In genomic region chrX:23756165-23756564, GRCh38 we compare ENCODE assay signal across 8 cellular contexts. TPM values are rescaled to one million over a fixed set of nuclear protein-coding genes. Genes with fewer than 3 reads are reported as not detected.
DNase-seq lines count a peak whose midpoint lies in the region; ATAC-seq and TF ChIP-seq lines count a peak whose summit lies in the region.

No MANE protein-coding gene starts in this region.

- no peak overlapping the region for H3K27ac Mint-ChIP-seq in WTC11
- peak overlapping the region; percentile 32 for H3K27ac Mint-ChIP-seq in chondrocyte (ENCODE audit: unreplicated experiment)
- no peak overlapping the region for H3K27ac Mint-ChIP-seq in memory B cell
- H3K27ac Mint-ChIP-seq in stimulated activated effector memory CD8-positive, alpha-beta T cell treated with anti-CD3 and anti-CD28 coated beads, Interleukin-12 subunit alpha, Interleukin-12 subunit beta, amount 100 ng/mL, for 72 hours: no peak overlapping the region

- H3K27me3 Mint-ChIP-seq in WTC11 (ENCODE audit: low read depth) (no peaks in the 10 kb centered on the region), chondrocyte (ENCODE audit: low read depth) (no peaks in the 10 kb centered on the region), memory B cell (no peaks in the 10 kb centered on the region)

- POLR2A ChIA-PET in WTC11 (lab: Charles Lee): no interaction called here

- ATAC-seq in WTC11 (no peak), memory B cell (ENCODE audit: low read depth) (peak; percentile 90), HG03571 (IDR thresholded peaks at IDR 0.05; ENCODE audit: unreplicated experiment) (no peak)
- peak; percentile 77 for ATAC-seq in stimulated activated effector memory CD8-positive, alpha-beta T cell treated with anti-CD3 and anti-CD28 coated beads, Interleukin-12 subunit alpha, Interleukin-12 subunit beta, amount 100 ng/mL, for 72 hours

- H3K4me3 Mint-ChIP-seq in WTC11: no peak overlapping the region
- H3K4me3 Mint-ChIP-seq in chondrocyte (ENCODE audit: unreplicated experiment): no peak overlapping the region
- peak overlapping the region; percentile 24 for H3K4me3 Mint-ChIP-seq in memory B cell
- H3K4me3 Mint-ChIP-seq in stimulated activated effector memory CD8-positive, alpha-beta T cell treated with anti-CD3 and anti-CD28 coated beads, Interleukin-12 subunit alpha, Interleukin-12 subunit beta, amount 100 ng/mL, for 72 hours: no peak overlapping the region

- H3K36me3 Mint-ChIP-seq in WTC11 (no peaks in the 10 kb centered on the region), chondrocyte (ENCODE audit: low read depth) (no peaks in the 10 kb centered on the region), memory B cell (no peaks in the 10 kb centered on the region)
- no peaks in the 10 kb centered on the region for H3K36me3 Mint-ChIP-seq in stimulated activated effector memory CD8-positive, alpha-beta T cell treated with anti-CD3 and anti-CD28 coated beads, Interleukin-12 subunit alpha, Interleukin-12 subunit beta, amount 100 ng/mL, for 72 hours

- H3K4me1 Mint-ChIP-seq in WTC11 (no peaks in the 10 kb centered on the region), chondrocyte (ENCODE audit: low read depth) (peaks cover 21% of the 10 kb centered on the region), memory B cell (no peaks in the 10 kb centered on the region)
- no peaks in the 10 kb centered on the region for H3K4me1 Mint-ChIP-seq in stimulated activated effector memory CD8-positive, alpha-beta T cell treated with anti-CD3 and anti-CD28 coated beads, Interleukin-12 subunit alpha, Interleukin-12 subunit beta, amount 100 ng/mL, for 72 hours

- DNase-seq in GM03348 (ENCODE audit: low spot score): peak; percentile 43
- DNase-seq in H4 (ENCODE audit: low spot score): peak; percentile 45
- DNase-seq in NCI-H1105 (lab: John Stamatoyannopoulos, UW): peak; percentile 17
- DNase-seq in WTC11 (ENCODE audit: low spot score): peak; percentile 56
- DNase-seq in chondrocyte (ENCODE audit: low spot score): no peak
- peak; percentile 58 to 63 for DNase-seq in memory B cell (ENCODE audit: low spot score in 2 of 2)
- DNase-seq in stimulated activated effector memory CD8-positive, alpha-beta T cell treated with anti-CD3 and anti-CD28 coated beads, Interleukin-12 subunit alpha, Interleukin-12 subunit beta, amount 100 ng/mL, for 72 hours (ENCODE audit: low spot score in 2 of 2): peak; percentile 27 to 68

- TF ChIP-seq CTCF in WTC11 (IDR thresholded peaks at IDR 0.05) (peak; percentile 33; the same call in 1 of the 2 replicates), chondrocyte (IDR thresholded peaks at IDR 0.05) (peak; percentile 86)

- H3K9me3 Mint-ChIP-seq in WTC11 (no peaks in the 10 kb centered on the region), chondrocyte (ENCODE audit: low read depth) (no peaks in the 10 kb centered on the region), memory B cell (no peaks in the 10 kb centered on the region)
- H3K9me3 Mint-ChIP-seq in stimulated activated effector memory CD8-positive, alpha-beta T cell treated with anti-CD3 and anti-CD28 coated beads, Interleukin-12 subunit alpha, Interleukin-12 subunit beta, amount 100 ng/mL, for 72 hours: no peaks in the 10 kb centered on the region

- CTCF ChIA-PET in WTC11 (lab: Charles Lee): no interaction called here

TF ChIP-seq in WTC11, 78 proteins besides CTCF, POLR2A, EP300 and RAD21 (continues in another document):
- TF ChIP-seq, protein P1, sequence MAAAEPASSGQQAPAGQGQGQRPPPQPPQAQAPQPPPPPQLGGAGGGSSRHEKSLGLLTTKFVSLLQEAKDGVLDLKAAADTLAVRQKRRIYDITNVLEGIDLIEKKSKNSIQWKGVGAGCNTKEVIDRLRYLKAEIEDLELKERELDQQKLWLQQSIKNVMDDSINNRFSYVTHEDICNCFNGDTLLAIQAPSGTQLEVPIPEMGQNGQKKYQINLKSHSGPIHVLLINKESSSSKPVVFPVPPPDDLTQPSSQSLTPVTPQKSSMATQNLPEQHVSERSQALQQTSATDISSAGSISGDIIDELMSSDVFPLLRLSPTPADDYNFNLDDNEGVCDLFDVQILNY (CRISPR knock-in tag; IDR thresholded peaks at IDR 0.05): no peak
- TF ChIP-seq GABPB1 (CRISPR knock-in tag; IDR thresholded peaks at IDR 0.05): no peak
- no peak for TF ChIP-seq ZNF317 (CRISPR knock-in tag; IDR thresholded peaks at IDR 0.05; ENCODE audit: borderline replicate concordance, low read depth)
- no peak for TF ChIP-seq ZNF512 (CRISPR knock-in tag; IDR thresholded peaks at IDR 0.05; ENCODE audit: borderline replicate concordance)
- no peak for TF ChIP-seq NFATC4 (CRISPR knock-in tag; IDR thresholded peaks at IDR 0.05)
- TF ChIP-seq JUN (CRISPR knock-in tag; IDR thresholded peaks at IDR 0.05): no peak
- TF ChIP-seq HMGXB4 (CRISPR knock-in tag; IDR thresholded peaks at IDR 0.05): no peak
- no peak for TF ChIP-seq CREM (CRISPR knock-in tag; IDR thresholded peaks at IDR 0.05)
- TF ChIP-seq RELA (CRISPR knock-in tag; IDR thresholded peaks at IDR 0.05; ENCODE audit: borderline replicate concordance): no peak
- TF ChIP-seq, protein P2, sequence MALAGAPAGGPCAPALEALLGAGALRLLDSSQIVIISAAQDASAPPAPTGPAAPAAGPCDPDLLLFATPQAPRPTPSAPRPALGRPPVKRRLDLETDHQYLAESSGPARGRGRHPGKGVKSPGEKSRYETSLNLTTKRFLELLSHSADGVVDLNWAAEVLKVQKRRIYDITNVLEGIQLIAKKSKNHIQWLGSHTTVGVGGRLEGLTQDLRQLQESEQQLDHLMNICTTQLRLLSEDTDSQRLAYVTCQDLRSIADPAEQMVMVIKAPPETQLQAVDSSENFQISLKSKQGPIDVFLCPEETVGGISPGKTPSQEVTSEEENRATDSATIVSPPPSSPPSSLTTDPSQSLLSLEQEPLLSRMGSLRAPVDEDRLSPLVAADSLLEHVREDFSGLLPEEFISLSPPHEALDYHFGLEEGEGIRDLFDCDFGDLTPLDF (CRISPR knock-in tag; IDR thresholded peaks at IDR 0.05): no peak
- TF ChIP-seq ZNF121 (CRISPR knock-in tag; IDR thresholded peaks at IDR 0.05): no peak
- no peak for TF ChIP-seq ARID4B (CRISPR knock-in tag; IDR thresholded peaks at IDR 0.05; ENCODE audit: borderline replicate concordance)
- no peak for TF ChIP-seq GTF2I (CRISPR knock-in tag; conservative IDR thresholded peaks at IDR 0.05)

RNA-seq across cellular contexts. Expression of gene ACOT9, which starts 13.1 kb away (rescaled TPM):
- total RNA-seq in H4 (2014; rRNA removed; shearing (Covaris generic)): 41.1 and 47.0 TPM in 2 replicates
- total RNA-seq in WTC11 (2021) (27.6 to 32.6 TPM (median 29.3 TPM) in 3 replicates), chondrocyte (69.3 to 99.6 TPM (median 94.6 TPM) in 3 replicates)

RNA-seq across cellular contexts. Expression of gene SAT1, which starts 26.8 kb away (rescaled TPM):
- 44.2 and 46.4 TPM in 2 replicates for total RNA-seq in H4 (2014; rRNA removed; shearing (Covaris generic))
- total RNA-seq in WTC11 (2021) (52.6 to 70.7 TPM (median 55.8 TPM) in 3 replicates), chondrocyte (157 to 264 TPM (median 263 TPM) in 3 replicates)

Comparison
In these comparisons a context has a peak if more than half of its experiments do, and no peak if none do; other contexts are left out.
1. ATAC-seq: peak in memory B cell (single experiment) and stimulated activated effector memory CD8-positive, alpha-beta T cell treated with anti-CD3 and anti-CD28 coated beads, Interleukin-12 subunit alpha, Interleukin-12 subunit beta, amount 100 ng/mL, for 72 hours (single experiment); none in WTC11 (single experiment) and HG03571 (single experiment).